In genomic region chr1:111089638-111090037, GRCh38 we compare ENCODE assay signal across 39 cellular contexts.
"Had no signal": no experiment of that assay in that cellular context is flagged by ENCODE, and none has a peak within 500 bp of the region (broad histone marks: within the 10 kb centered on the region; RNA-seq: fewer than 3 reads in every experiment).

No MANE protein-coding gene starts in this region.

- H3K9me3 ChIP-seq: body of pancreas, breast epithelium had no signal

- H3K27ac ChIP-seq: adrenal gland, ascending aorta, body of pancreas, brain microvascular endothelial cell, breast epithelium, cardiac muscle cell had no signal

- H3K4me1 ChIP-seq: adrenal gland, ascending aorta, body of pancreas, breast epithelium had no signal

- H3K4me3 ChIP-seq: adrenal gland, ascending aorta, body of pancreas, breast epithelium, cardiac muscle cell had no signal

- H3K36me3 Mint-ChIP-seq: activated naive CD4-positive, alpha-beta T cell treated with anti-CD3 and anti-CD28 coated beads, Interleukin-2, amount 10 ng/mL, durations not matched to agents 7 days and 5 days; activated naive CD8-positive, alpha-beta T cell; brain had no signal

- H3K27ac Mint-ChIP-seq: activated naive CD4-positive, alpha-beta T cell treated with anti-CD3 and anti-CD28 coated beads for 36 hours; activated naive CD4-positive, alpha-beta T cell treated with anti-CD3 and anti-CD28 coated beads, Interleukin-2, amount 10 ng/mL, durations not matched to agents 7 days and 5 days; activated naive CD4-positive, alpha-beta T cell treated with anti-CD3 and anti-CD28 coated beads, Interleukin-2, amount 50 U/mL, for 24 hours; activated naive CD4-positive, alpha-beta T cell treated with anti-CD3 and anti-CD28 coated beads, Interleukin-2, amount 50 U/mL, for 72 hours; activated naive CD8-positive, alpha-beta T cell; activated naive CD8-positive, alpha-beta T cell treated with anti-CD3 and anti-CD28 coated beads for 36 hours; activated naive CD8-positive, alpha-beta T cell treated with anti-CD3 and anti-CD28 coated beads, Interleukin-2, amount 10 ng/mL, durations not matched to agents 7 days and 5 days; activated naive CD8-positive, alpha-beta T cell treated with anti-CD3 and anti-CD28 coated beads, Interleukin-2, amount 50 U/mL, for 24 hours; activated T-cell treated with anti-CD3 and anti-CD28 coated beads, Interleukin-2, amount 50 U/mL, for 24 hours; activated T-cell treated with anti-CD3 and anti-CD28 coated beads, Interleukin-2, amount 50 U/mL, for 72 hours; activated T-helper 1 cell treated with anti-CD3 and anti-CD28 coated beads, Interleukin-12 subunit alpha, Interleukin-12 subunit beta, Interleukin-2, Interleukin-4 antibody, amounts not matched to agents 30 ng/mL and 10 ng/mL and 1 ng/mL, durations not matched to agents 14 hours and 24 hours and 36 hours; activated T-helper 17 cell treated with anti-CD3 and anti-CD28 coated beads, Interleukin-2, amount 50 U/mL, for 72 hours; activated T-helper 2 cell treated with anti-CD3 and anti-CD28 coated beads, Interferon-gamma antibody, Interleukin-2, Interleukin-4, amounts not matched to agents 10 μg/mL and 5 μg/mL and 100 μg/mL, durations not matched to agents 14 hours and 24 hours and 36 hours; brain had no signal

- H3K9me3 Mint-ChIP-seq: activated naive CD4-positive, alpha-beta T cell treated with anti-CD3 and anti-CD28 coated beads, Interleukin-2, amount 10 ng/mL, durations not matched to agents 7 days and 5 days; activated naive CD4-positive, alpha-beta T cell treated with anti-CD3 and anti-CD28 coated beads, Interleukin-2, amount 50 U/mL, for 24 hours; activated T-helper 17 cell treated with anti-CD3 and anti-CD28 coated beads, Interleukin-2, amount 50 U/mL, for 72 hours; central memory CD8-positive, alpha-beta T cell had no signal

- H3K4me3 Mint-ChIP-seq: activated naive CD4-positive, alpha-beta T cell treated with anti-CD3 and anti-CD28 coated beads for 36 hours; activated naive CD4-positive, alpha-beta T cell treated with anti-CD3 and anti-CD28 coated beads, Interleukin-2, amount 10 ng/mL, durations not matched to agents 7 days and 5 days; activated naive CD4-positive, alpha-beta T cell treated with anti-CD3 and anti-CD28 coated beads, Interleukin-2, amount 50 U/mL, for 24 hours; activated naive CD8-positive, alpha-beta T cell; activated naive CD8-positive, alpha-beta T cell treated with anti-CD3 and anti-CD28 coated beads for 36 hours; activated naive CD8-positive, alpha-beta T cell treated with anti-CD3 and anti-CD28 coated beads, Interleukin-2, amount 10 ng/mL, durations not matched to agents 7 days and 5 days; activated naive CD8-positive, alpha-beta T cell treated with anti-CD3 and anti-CD28 coated beads, Interleukin-2, amount 50 U/mL, for 24 hours; activated T-cell treated with anti-CD3 and anti-CD28 coated beads, Interleukin-2, amount 50 U/mL, for 24 hours; activated T-cell treated with anti-CD3 and anti-CD28 coated beads, Interleukin-2, amount 50 U/mL, for 4 hours; activated T-cell treated with anti-CD3 and anti-CD28 coated beads, Interleukin-2, amount 50 U/mL, for 72 hours; activated T-helper 1 cell treated with anti-CD3 and anti-CD28 coated beads, Interleukin-12 subunit alpha, Interleukin-12 subunit beta, Interleukin-2, Interleukin-4 antibody, amounts not matched to agents 30 ng/mL and 10 ng/mL and 1 ng/mL, durations not matched to agents 14 hours and 24 hours and 36 hours; activated T-helper 17 cell treated with anti-CD3 and anti-CD28 coated beads, Interleukin-2, amount 50 U/mL, for 72 hours; brain; central memory CD8-positive, alpha-beta T cell had no signal

- H3K36me3 ChIP-seq: adrenal gland, ascending aorta, brain microvascular endothelial cell, breast epithelium, cardiac muscle cell had no signal

- ATAC-seq: activated naive CD4-positive, alpha-beta T cell treated with anti-CD3 and anti-CD28 coated beads, Interleukin-2, amount 50 U/mL, for 72 hours; activated naive CD8-positive, alpha-beta T cell treated with anti-CD3 and anti-CD28 coated beads, Interleukin-2, amount 50 U/mL, for 24 hours; activated T-cell treated with anti-CD3 and anti-CD28 coated beads, Interleukin-2, amount 50 U/mL, for 4 hours; activated T-cell treated with anti-CD3 and anti-CD28 coated beads, Interleukin-2, amount 50 U/mL, for 72 hours; activated T-helper 17 cell treated with anti-CD3 and anti-CD28 coated beads, Interleukin-2, amount 50 U/mL, for 72 hours; body of pancreas had no signal

- H3K27me3 ChIP-seq: adrenal gland, ascending aorta, body of pancreas, brain microvascular endothelial cell, breast epithelium, cardiac muscle cell had no signal

- H3K27me3 Mint-ChIP-seq: activated naive CD4-positive, alpha-beta T cell treated with anti-CD3 and anti-CD28 coated beads, Interleukin-2, amount 10 ng/mL, durations not matched to agents 7 days and 5 days had no signal

- DNase-seq: activated effector memory CD4-positive, alpha-beta T cell treated with anti-CD3 and anti-CD28 coated beads, Interleukin-2, amount 50 U/mL, for 16 hours; activated effector memory CD4-positive, alpha-beta T cell treated with Interleukin-2 at 50 U/mL for 16 hours; activated gamma-delta T cell; activated gamma-delta T cell treated with Interleukin-2 at 50 U/mL for 16 hours; activated naive CD4-positive, alpha-beta T cell; activated naive CD4-positive, alpha-beta T cell treated with anti-CD3 and anti-CD28 coated beads for 36 hours; activated naive CD4-positive, alpha-beta T cell treated with anti-CD3 and anti-CD28 coated beads, Interleukin-2, amount 10 ng/mL, durations not matched to agents 7 days and 5 days; activated naive CD4-positive, alpha-beta T cell treated with anti-CD3 and anti-CD28 coated beads, Interleukin-2, amount 50 U/mL, for 16 hours; activated naive CD4-positive, alpha-beta T cell treated with Interleukin-2 at 50 U/mL for 16 hours; activated naive CD8-positive, alpha-beta T cell treated with anti-CD3 and anti-CD28 coated beads for 36 hours; activated naive CD8-positive, alpha-beta T cell treated with anti-CD3 and anti-CD28 coated beads, Interleukin-2, amount 10 ng/mL, durations not matched to agents 7 days and 5 days; activated naive CD8-positive, alpha-beta T cell treated with anti-CD3 and anti-CD28 coated beads, Interleukin-2, amount 50 U/mL, for 24 hours; activated T-cell treated with anti-CD3 and anti-CD28 coated beads, Interleukin-2, amount 50 U/mL, for 1 hour; activated T-cell treated with anti-CD3 and anti-CD28 coated beads, Interleukin-2, amount 50 U/mL, for 24 hours; activated T-cell treated with anti-CD3 and anti-CD28 coated beads, Interleukin-2, amount 50 U/mL, for 4 hours; activated T-cell treated with anti-CD3 and anti-CD28 coated beads, Interleukin-2, amount 50 U/mL, for 48 hours; activated T-cell treated with anti-CD3 and anti-CD28 coated beads, Interleukin-2, amount 50 U/mL, for 72 hours; adrenal gland; amniotic stem cell; amygdala; anterior cingulate cortex; aorta; body of pancreas; brain microvascular endothelial cell; caudate nucleus; central memory CD4-positive, alpha-beta T cell; cerebellar nuclear complex had no signal

- FAIRE-seq: astrocyte had no signal

- H3K4me1 Mint-ChIP-seq: activated naive CD4-positive, alpha-beta T cell treated with anti-CD3 and anti-CD28 coated beads, Interleukin-2, amount 10 ng/mL, durations not matched to agents 7 days and 5 days; activated naive CD4-positive, alpha-beta T cell treated with anti-CD3 and anti-CD28 coated beads, Interleukin-2, amount 50 U/mL, for 24 hours; activated naive CD8-positive, alpha-beta T cell treated with anti-CD3 and anti-CD28 coated beads for 36 hours; activated naive CD8-positive, alpha-beta T cell treated with anti-CD3 and anti-CD28 coated beads, Interleukin-2, amount 10 ng/mL, durations not matched to agents 7 days and 5 days; activated naive CD8-positive, alpha-beta T cell treated with anti-CD3 and anti-CD28 coated beads, Interleukin-2, amount 50 U/mL, for 24 hours; activated T-helper 17 cell treated with anti-CD3 and anti-CD28 coated beads, Interleukin-2, amount 50 U/mL, for 72 hours; brain; central memory CD8-positive, alpha-beta T cell had no signal
